In genomic region chr3:171431550-171431949, GRCh38 we compare ENCODE assay signal across 2 cellular contexts.
TF ChIP-seq lines count a peak whose summit lies in the region.

No MANE protein-coding gene starts in this region.

TF ChIP-seq in GM23338, 12 proteins besides CTCF, POLR2A, EP300 and RAD21:
- no peak for TF ChIP-seq ETS1 (IDR thresholded peaks at IDR 0.05)
- no peak for TF ChIP-seq ZNF462 (CRISPR knock-in tag; IDR thresholded peaks at IDR 0.05)
- TF ChIP-seq NANOG (IDR thresholded peaks at IDR 0.05; ENCODE audit: borderline replicate concordance) = no peak
- TF ChIP-seq JUNB (IDR thresholded peaks at IDR 0.05; ENCODE audit: unreplicated experiment) = no peak
- no peak for TF ChIP-seq STAT1 (IDR thresholded peaks at IDR 0.05; ENCODE audit: unreplicated experiment)
- no peak for TF ChIP-seq EZH2 (IDR thresholded peaks at IDR 0.05; ENCODE audit: low read depth, unreplicated experiment)
- no peak for TF ChIP-seq REST (IDR thresholded peaks at IDR 0.05; ENCODE audit: unreplicated experiment)
- no peak for TF ChIP-seq POLR2AphosphoS5 (IDR thresholded peaks at IDR 0.05; ENCODE audit: low read depth)
- no peak for TF ChIP-seq ZNF114 (CRISPR knock-in tag; IDR thresholded peaks at IDR 0.05)
- TF ChIP-seq ZNF331 (CRISPR knock-in tag; IDR thresholded peaks at IDR 0.05; ENCODE audit: low read depth) = no peak
- no peak for TF ChIP-seq CREB1 (CRISPR knock-in tag; IDR thresholded peaks at IDR 0.05; ENCODE audit: low read depth)
- no peak for TF ChIP-seq EZH2phosphoT487 (IDR thresholded peaks at IDR 0.05; ENCODE audit: unreplicated experiment)

TF ChIP-seq in K562, 482 proteins besides CTCF, POLR2A, EP300 and RAD21:
- TF ChIP-seq RBM25 (IDR thresholded peaks at IDR 0.05; ENCODE audit: low read depth, low read length, severe bottlenecking) (peak; percentile 94), CBX3 (IDR thresholded peaks at IDR 0.05; ENCODE audit: borderline replicate concordance in 1 of 2, low read length in 2 of 2) (0 out of 3 replicates have a peak, but pooled peaks of 1 of the 2 experiments have one; percentile 37), SMARCA5 (IDR thresholded peaks at IDR 0.05) (peak; percentile 68; the same call in 1 of the 2 replicates), HDAC2 (IDR thresholded peaks at IDR 0.05) (peak; percentile 90; the same call in 1 of the 2 replicates), CHD4 (IDR thresholded peaks at IDR 0.05; ENCODE audit: insufficient read depth, insufficient replicate concordance, low read depth, low read length, poor library complexity, severe bottlenecking) (peak; percentile 94), CHD1 (IDR thresholded peaks at IDR 0.05; ENCODE audit: low read length) (no peak), CHAMP1 (IDR thresholded peaks at IDR 0.05) (0 out of 2 replicates have a peak, but pooled peaks have one; percentile 31), KDM1A (IDR thresholded peaks at IDR 0.05) (peak; percentile 67 to 85), ADNP (tag; IDR thresholded peaks at IDR 0.05) (peak; percentile 96), TSHZ1 (CRISPR knock-in tag; IDR thresholded peaks at IDR 0.05) (no peak), CBX1 (IDR thresholded peaks at IDR 0.05; ENCODE audit: low read depth) (peak; percentile 60; the same call in 1 of the 2 replicates), ZFP30 (CRISPR knock-in tag; IDR thresholded peaks at IDR 0.05; ENCODE audit: borderline replicate concordance) (no peak), RCOR1 (IDR thresholded peaks at IDR 0.05; ENCODE audit: borderline replicate concordance in 1 of 2, low read depth in 2 of 2, low read length in 2 of 2) (peak in 1 of 2 experiments; percentile 54; a peak in 1 of 4 replicates), BCOR (IDR thresholded peaks at IDR 0.05) (peak; percentile 98), ZNF175 (CRISPR knock-in tag; IDR thresholded peaks at IDR 0.05; ENCODE audit: low read depth) (no peak)
